1 cellular context compared by ENCODE assay signal in genomic region chr1:13731897-13732296, GRCh38.
TF ChIP-seq lines count a peak whose summit lies in the region.

No MANE protein-coding gene starts in this region.

TF ChIP-seq in GM12891, 5 proteins besides CTCF, POLR2A, EP300 and RAD21 (continued from another document):
- TF ChIP-seq POLR2AphosphoS5 (IDR thresholded peaks at IDR 0.05; ENCODE audit: low read depth, low read length) = no peak
- TF ChIP-seq PAX5 (IDR thresholded peaks at IDR 0.05; ENCODE audit: insufficient read depth, low read length, severe bottlenecking) = no peak
- TF ChIP-seq SPI1 (IDR thresholded peaks at IDR 0.05; ENCODE audit: low read depth, low read length) = no peak
